1 cellular context compared by ENCODE assay signal in genomic region chr9:6355728-6356127, GRCh38.
TF ChIP-seq lines count a peak whose summit lies in the region.

No MANE protein-coding gene starts in this region.

TF ChIP-seq in HepG2, 621 proteins besides CTCF, POLR2A, EP300 and RAD21 (continued from another document):
- TF ChIP-seq THAP9 (CRISPR knock-in tag; IDR thresholded peaks at IDR 0.05; ENCODE audit: borderline replicate concordance): no peak
- no peak for TF ChIP-seq ZC3H13 (CRISPR knock-in tag; IDR thresholded peaks at IDR 0.05)
- TF ChIP-seq ZNF142 (CRISPR knock-in tag; IDR thresholded peaks at IDR 0.05): no peak
